Comparison of ENCODE assay signal across 8 cellular contexts in genomic region chr6:42984001-42984923, GRCh38. TPM values are rescaled to one million over a fixed set of nuclear protein-coding genes. Genes with fewer than 3 reads are reported as not detected.
DNase-seq lines count a peak whose midpoint lies in the region; ATAC-seq lines count a peak whose summit lies in the region.

Gene PPP2R5D (plus strand): TSS chr6:42984570. CDS start chr6:42984678, 108 bp downstream.

- H3K18ac ChIP-seq in mesenchymal stem cell (ENCODE audit: low read depth in 1 of 2, low read length in 2 of 2), result peak within 1 kb of the TSS; percentile 68 to 90

- H3K4me3 Mint-ChIP-seq in activated CD8-positive, alpha-beta memory T cell treated with anti-CD3 and anti-CD28 coated beads, Interleukin-2, amount 10 ng/mL, durations not matched to agents 7 days and 5 days, result peak within 1 kb of the TSS; percentile 86

- 2% methylated on average over 49 of the region's 59 CpGs for WGBS in mesenchymal stem cell

- H3K4me1 ChIP-seq in NT2/D1 (ENCODE audit: insufficient read depth, insufficient read length) (peaks cover 5% of the 10 kb centered on the region), endocrine pancreas (ENCODE audit: control insufficient read depth, insufficient read depth, low read length) (no peaks in the 10 kb centered on the region), mesenchymal stem cell (ENCODE audit: control insufficient read depth, insufficient read depth, low read depth, low read length) (peaks cover 19% of the 10 kb centered on the region)

- peak within 1 kb of the TSS; percentile 83 for H4K8ac ChIP-seq in mesenchymal stem cell (ENCODE audit: low read length)

- H3K4me3 ChIP-seq in NT2/D1 (ENCODE audit: insufficient read length, low read depth) (peak within 1 kb of the TSS; percentile 78), endocrine pancreas (ENCODE audit: control insufficient read depth, insufficient read depth, low read length) (peak within 1 kb of the TSS; percentile 58), mesenchymal stem cell (ENCODE audit: insufficient read depth in 1 of 2, low read depth in 1 of 2, low read length in 2 of 2) (peak within 1 kb of the TSS; percentile 71 to 88)

- peak within 1 kb of the TSS in 1 of 2 experiments; percentile 49 for H3K4ac ChIP-seq in mesenchymal stem cell (ENCODE audit: low read depth in 1 of 2, low read length in 2 of 2)

- H2AFZ ChIP-seq in mesenchymal stem cell (ENCODE audit: low read depth, low read length), result peak within 1 kb of the TSS; percentile 54

- H3K4me1 Mint-ChIP-seq in activated CD8-positive, alpha-beta memory T cell treated with anti-CD3 and anti-CD28 coated beads, Interleukin-2, amount 10 ng/mL, durations not matched to agents 7 days and 5 days, result peaks cover 46% of the 10 kb centered on the region

- peak within 1 kb of the TSS in 1 of 2 experiments; percentile 73 for H2BK12ac ChIP-seq in mesenchymal stem cell (ENCODE audit: low read length in 2 of 2)

- H3K14ac ChIP-seq in mesenchymal stem cell (ENCODE audit: low read length in 2 of 2), result peak within 1 kb of the TSS in 1 of 2 experiments; percentile 4

- no peak within 1 kb of the TSS for H2AK5ac ChIP-seq in mesenchymal stem cell (ENCODE audit: low read length, severe bottlenecking)

- peak within 1 kb of the TSS; percentile 72 for H3K4me2 ChIP-seq in mesenchymal stem cell (ENCODE audit: low read length, poor library complexity, severe bottlenecking)

- peaks cover 36% of the 10 kb centered on the region for H3K79me1 ChIP-seq in mesenchymal stem cell (replicated peaks; ENCODE audit: low read length, poor library complexity, severe bottlenecking)

- no peak within 1 kb of the TSS for H3K23ac ChIP-seq in mesenchymal stem cell (ENCODE audit: low read length in 2 of 2)

- H3K27ac ChIP-seq in mesenchymal stem cell (ENCODE audit: low read length, poor library complexity, severe bottlenecking), result peak within 1 kb of the TSS; percentile 80

- H2BK120ac ChIP-seq in mesenchymal stem cell (ENCODE audit: low read depth, low read length), result peak within 1 kb of the TSS; percentile 64

- no peaks in the 10 kb centered on the region for H3K9me3 Mint-ChIP-seq in activated CD8-positive, alpha-beta memory T cell treated with anti-CD3 and anti-CD28 coated beads, Interleukin-2, amount 10 ng/mL, durations not matched to agents 7 days and 5 days (ENCODE audit: low read depth)

- H3K27me3 ChIP-seq in NT2/D1 (ENCODE audit: insufficient read depth, insufficient read length), result no peaks in the 10 kb centered on the region
- H3K27me3 ChIP-seq in endocrine pancreas (ENCODE audit: control insufficient read depth, insufficient read depth, low read length), result no peaks in the 10 kb centered on the region
- H3K27me3 ChIP-seq in mesenchymal stem cell (ENCODE audit: control insufficient read depth in 1 of 2, insufficient read depth in 1 of 2, low read length in 2 of 2), result no peaks in the 10 kb centered on the region

- no peaks in the 10 kb centered on the region for H3K27me3 Mint-ChIP-seq in activated CD8-positive, alpha-beta memory T cell treated with anti-CD3 and anti-CD28 coated beads, Interleukin-2, amount 10 ng/mL, durations not matched to agents 7 days and 5 days

- peak; percentile 98 for DNase-seq in COR-L47 (lab: John Stamatoyannopoulos, UW)
- DNase-seq in HUDEP-2 (lab: John Stamatoyannopoulos, UW; ENCODE audit: unreplicated experiment in 76 of 76), result peak in 75 of 76 experiments; percentile 90 to 100 (median 99)
- peak; percentile 96 for DNase-seq in NT2/D1 (ENCODE audit: low read depth, low spot score)
- peak; percentile 99 for DNase-seq in activated CD8-positive, alpha-beta memory T cell treated with anti-CD3 and anti-CD28 coated beads, Interleukin-2, amount 10 ng/mL, durations not matched to agents 7 days and 5 days
- DNase-seq in mesenchymal stem cell, result peak; percentile 100
- peak; percentile 90 for DNase-seq in stimulated activated CD8-positive, alpha-beta memory T cell treated with anti-CD3 and anti-CD28 coated beads, Interleukin-12 subunit alpha, Interleukin-12 subunit beta, amount 100 ng/mL, for 4 hours (ENCODE audit: low read depth)

- H3K36me3 Mint-ChIP-seq in activated CD8-positive, alpha-beta memory T cell treated with anti-CD3 and anti-CD28 coated beads, Interleukin-2, amount 10 ng/mL, durations not matched to agents 7 days and 5 days, result peaks cover 5% of the 10 kb centered on the region

- peak within 1 kb of the TSS; percentile 39 for H2BK5ac ChIP-seq in mesenchymal stem cell (ENCODE audit: low read depth, low read length, poor library complexity, severe bottlenecking)

- peak within 1 kb of the TSS; percentile 88 for H3K27ac Mint-ChIP-seq in activated CD8-positive, alpha-beta memory T cell treated with anti-CD3 and anti-CD28 coated beads, Interleukin-2, amount 10 ng/mL, durations not matched to agents 7 days and 5 days

- no peaks in the 10 kb centered on the region for H3K9me3 ChIP-seq in NT2/D1 (ENCODE audit: insufficient read depth, low read length)
- no peaks in the 10 kb centered on the region for H3K9me3 ChIP-seq in endocrine pancreas (ENCODE audit: control insufficient read depth, low read length)
- H3K9me3 ChIP-seq in mesenchymal stem cell (ENCODE audit: control insufficient read depth, low read length), result no peaks in the 10 kb centered on the region

- H3K9ac ChIP-seq in NT2/D1 (ENCODE audit: insufficient read length, low read depth), result peak within 1 kb of the TSS; percentile 86
- H3K9ac ChIP-seq in endocrine pancreas (ENCODE audit: control insufficient read depth, insufficient read depth, low read length), result peak within 1 kb of the TSS; percentile 85
- peak within 1 kb of the TSS; percentile 88 for H3K9ac ChIP-seq in mesenchymal stem cell (ENCODE audit: low read length)

- CTCF ChIA-PET in activated CD8-positive, alpha-beta memory T cell treated with anti-CD3 and anti-CD28 coated beads, Interleukin-2, amount 10 ng/mL, durations not matched to agents 7 days and 5 days (lab: Charles Lee), result interaction anchor here (1.0 to 1.5 kb wide), 11 partner anchors 10 to 159 kb away, joined by 3 to 7 read pairs (median 4); partner anchors contain the start of genes CNPY3, CUL7, KLC4 and KLHDC3

- H3K36me3 ChIP-seq in NT2/D1 (ENCODE audit: insufficient read depth, insufficient read length, low read length), result peaks cover 13% of the 10 kb centered on the region
- no peaks in the 10 kb centered on the region for H3K36me3 ChIP-seq in endocrine pancreas (ENCODE audit: control insufficient read depth, insufficient read depth, low read length)
- H3K36me3 ChIP-seq in mesenchymal stem cell (ENCODE audit: control insufficient read depth in 1 of 2, insufficient read depth in 2 of 2, low read depth in 1 of 2, low read length in 2 of 2), result peaks cover 6 to 15% of the 10 kb centered on the region in 2 experiments

- H2BK15ac ChIP-seq in mesenchymal stem cell (ENCODE audit: low read depth, poor library complexity, severe bottlenecking), result peak within 1 kb of the TSS; percentile 77

- ATAC-seq in GM21381 (IDR thresholded peaks at IDR 0.05; ENCODE audit: unreplicated experiment), result peak; percentile 94
- ATAC-seq in activated CD8-positive, alpha-beta memory T cell treated with anti-CD3 and anti-CD28 coated beads, Interleukin-2, amount 10 ng/mL, durations not matched to agents 7 days and 5 days, result peak; percentile 96

- peak within 1 kb of the TSS; percentile 3 for H4K91ac ChIP-seq in mesenchymal stem cell (ENCODE audit: low read length)

RNA-seq across cellular contexts. Expression of gene PPP2R5D, which starts in this region (rescaled TPM):
- 10 to 100 TPM; 53.0 to 58.4 TPM for total RNA-seq in activated CD8-positive, alpha-beta memory T cell treated with anti-CD3 and anti-CD28 coated beads, Interleukin-2, amount 10 ng/mL, durations not matched to agents 7 days and 5 days
- 41.7 TPM for polyA plus RNA-seq in mesenchymal stem cell (2013, experiment 1 of 2)
- polyA plus RNA-seq in mesenchymal stem cell (2013, experiment 2 of 2), result 40.9 TPM

Comparison
In these comparisons a context has a peak if more than half of its experiments do, and no peak if none do; other contexts are left out.
1. Peak in every context shown above with its lines: DNase-seq, ATAC-seq, H3K4me3 ChIP-seq and H3K27ac ChIP-seq.